ENCODE assay signal across 25 cellular contexts in the genomic region with DNA sequence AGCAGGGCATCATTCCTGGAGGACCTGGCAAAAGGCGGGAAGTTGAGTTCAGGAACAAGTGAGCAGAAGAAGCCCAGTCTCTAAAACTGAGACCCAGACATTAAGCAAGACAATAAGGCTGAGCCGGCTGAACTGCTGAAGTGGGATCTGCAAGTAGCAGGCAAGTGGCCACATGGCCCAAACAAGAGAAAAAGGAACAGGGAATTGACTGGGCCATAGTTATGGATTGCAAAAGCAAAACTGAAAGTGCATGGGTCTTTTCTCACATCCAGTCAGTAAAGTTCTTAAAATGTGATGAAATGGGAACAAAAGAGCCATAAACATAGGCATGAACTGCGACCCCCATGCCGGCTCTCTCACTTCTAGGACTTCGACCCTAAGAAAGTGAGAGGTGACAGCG.
DNase-seq lines count a peak whose midpoint lies in the region; ATAC-seq and TF ChIP-seq lines count a peak whose summit lies in the region.
"Had no signal": no experiment of that assay in that cellular context is flagged by ENCODE, and none has a peak within 500 bp of the region (broad histone marks: within the 10 kb centered on the region; RNA-seq: fewer than 3 reads in every experiment).

No MANE protein-coding gene starts in this region.

- no peak overlapping the region for H3K27ac ChIP-seq in upper lobe of right lung
- H3K27ac ChIP-seq: PC-9, SJCRH30 had no signal

- no peak for TF ChIP-seq CTCF in fibroblast of villous mesenchyme (IDR thresholded peaks at IDR 0.05; ENCODE audit: insufficient read depth, low read depth, low read length)
- no peak for TF ChIP-seq CTCF in upper lobe of right lung (IDR thresholded peaks at IDR 0.05)

- intact Hi-C loops in upper lobe of right lung (cut with DNase I): no loop called here

- no peak overlapping the region for H3K4me3 ChIP-seq in fibroblast of villous mesenchyme (ENCODE audit: low read depth, low read length)
- H3K4me3 ChIP-seq in upper lobe of right lung: no peak overlapping the region
- H3K4me3 ChIP-seq: PC-9, SJCRH30 had no signal

- H3K36me3 ChIP-seq in upper lobe of right lung: no peaks in the 10 kb centered on the region
- H3K36me3 ChIP-seq: SJCRH30 had no signal

- ATAC-seq in upper lobe of right lung (peak; percentile 78), HG03342 (IDR thresholded peaks at IDR 0.05; ENCODE audit: unreplicated experiment) (no peak)

- H3K9me3 ChIP-seq in upper lobe of right lung: no peaks in the 10 kb centered on the region
- H3K9me3 ChIP-seq: SJCRH30 had no signal

- no peaks in the 10 kb centered on the region for H3K4me1 ChIP-seq in upper lobe of right lung
- H3K4me1 ChIP-seq: SJCRH30 had no signal

- peak; percentile 63 for DNase-seq in SIG-M5 treated with dmso at 0.1 percent for 504 hours (lab: John Stamatoyannopoulos, UW; ENCODE audit: unreplicated experiment)
- no peak for DNase-seq in SIG-M5 (lab: John Stamatoyannopoulos, UW)
- peak; percentile 31 for DNase-seq in RPMI8226
- peak; percentile 6 for DNase-seq in fibroblast of villous mesenchyme (ENCODE audit: low read depth)
- DNase-seq in upper lobe of right lung: no peak
- DNase-seq in activated CD4-positive, alpha-beta T cell treated with anti-CD3 and anti-CD28 coated beads for 48 hours: no peak
- no peak for DNase-seq in GM19238 (ENCODE audit: insufficient read length, low spot score)
- DNase-seq: 8988T; AML-193; C1 segment of cervical spinal cord; Calu3; CD8-positive, alpha-beta memory T cell; DMS153; GOT3; HCEC 1CT; Karpas-422; NCI-H1092 treated with DMSO at 0.1 percent for 48 hours; NCI-H1436 treated with DMSO at 0.1 percent for 48 hours; NCI-H2029; NCI-H2227 treated with DMSO at 0.1 percent for 48 hours; NCI-H510A; NCI-H748 treated with DMSO at 0.1 percent for 48 hours; PC-9; SJCRH30 had no signal

- H3K27me3 ChIP-seq in upper lobe of right lung: no peaks in the 10 kb centered on the region
- H3K27me3 ChIP-seq: SJCRH30 had no signal

Comparison
In these comparisons a context has a peak if more than half of its experiments do, and no peak if none do; other contexts are left out.
1. DNase-seq: peak in SIG-M5 treated with dmso at 0.1 percent for 504 hours (single experiment), RPMI8226 (single experiment) and fibroblast of villous mesenchyme (single experiment); none in SIG-M5 (single experiment), upper lobe of right lung (single experiment), activated CD4-positive, alpha-beta T cell treated with anti-CD3 and anti-CD28 coated beads for 48 hours (single experiment) and GM19238 (single experiment).